ENCODE assay signal across 19 cellular contexts in the genomic region with DNA sequence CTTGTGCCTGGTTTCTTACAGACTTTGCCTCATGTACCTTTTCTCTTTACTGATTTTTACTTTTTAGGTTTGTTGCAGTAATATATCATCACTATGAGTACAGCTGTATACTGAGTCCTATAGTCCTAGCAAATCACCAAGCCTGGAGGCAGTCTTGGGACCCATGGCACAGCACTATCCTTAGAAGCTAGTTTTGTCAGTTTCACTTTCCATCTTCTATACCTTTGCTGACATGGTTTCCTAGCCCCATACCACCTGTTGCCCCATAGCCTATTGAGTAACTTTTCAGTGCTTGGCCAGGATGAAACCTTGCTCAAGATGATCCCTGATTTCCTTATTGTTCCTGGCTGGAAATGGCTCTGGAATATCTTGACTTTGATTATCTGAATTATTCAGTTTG.
DNase-seq lines count a peak whose midpoint lies in the region; ATAC-seq, FAIRE-seq and TF ChIP-seq lines count a peak whose summit lies in the region.
"Had no signal": no experiment of that assay in that cellular context is flagged by ENCODE, and none has a peak within 500 bp of the region (broad histone marks: within the 10 kb centered on the region; RNA-seq: fewer than 3 reads in every experiment).

No MANE protein-coding gene starts in this region.

- FAIRE-seq in urothelium cell line (lab: Jason Lieb, UNC), result no peak
- FAIRE-seq: A549 had no signal

- DNase-seq in left cardiac atrium (no peak), Right ventricle myocardium superior (no peak), mesenchymal stem cell (no peak), urothelium cell line (ENCODE audit: low spot score) (peak; percentile 1), NCI-H187 treated with DMSO at 0.1 percent for 48 hours (lab: John Stamatoyannopoulos, UW) (no peak), GM13977 (ENCODE audit: low spot score) (no peak), immature natural killer cell (no peak)
- DNase-seq: activated B cell treated with CpG ODN at 0.5 μM for 24 hours; activated CD4-positive, alpha-beta memory T cell treated with anti-CD3 and anti-CD28 coated beads, Interleukin-2, amount 10 ng/mL, durations not matched to agents 7 days and 5 days; activated T-cell treated with anti-CD3 and anti-CD28 coated beads for 4 hours; cerebellar nuclear complex; effector CD8-positive, alpha-beta T cell; HFFc6; NCI-H1694; NCI-H774 had no signal

- no peak overlapping the region for H3K4me3 Mint-ChIP-seq in immature natural killer cell
- H3K4me3 Mint-ChIP-seq: activated B cell treated with CpG ODN at 0.5 μM for 24 hours; activated CD4-positive, alpha-beta memory T cell treated with anti-CD3 and anti-CD28 coated beads, Interleukin-2, amount 10 ng/mL, durations not matched to agents 7 days and 5 days; HFFc6 had no signal

- H3K9me3 ChIP-seq in mesenchymal stem cell (ENCODE audit: control insufficient read depth, low read length), result no peaks in the 10 kb centered on the region
- H3K9me3 ChIP-seq: A549, neutrophil had no signal

- no peak overlapping the region for H2BK5ac ChIP-seq in mesenchymal stem cell (ENCODE audit: low read depth, low read length, poor library complexity, severe bottlenecking)

- no peaks in the 10 kb centered on the region for H3K4me1 ChIP-seq in mesenchymal stem cell (ENCODE audit: control insufficient read depth, insufficient read depth, low read depth, low read length)
- H3K4me1 ChIP-seq: A549 had no signal

- peak overlapping the region in 1 of 2 experiments; percentile 49 for H3K4me3 ChIP-seq in mesenchymal stem cell (ENCODE audit: insufficient read depth in 1 of 2, low read depth in 1 of 2, low read length in 2 of 2)
- H3K4me3 ChIP-seq: A549 had no signal

- no peak overlapping the region for H3K4me2 ChIP-seq in mesenchymal stem cell (ENCODE audit: low read length, poor library complexity, severe bottlenecking)
- H3K4me2 ChIP-seq: A549 had no signal

- in situ Hi-C loops in GM13977 (cut with MboI; ENCODE audit: low pct_unique_long_range_greater_than_20kb, low sequenced_read_pairs, unreplicated experiment), result no loop called here

- TF ChIP-seq CTCF in VCaP (conservative IDR thresholded peaks at IDR 0.05) (no peak), GM13977 (IDR thresholded peaks at IDR 0.05; ENCODE audit: extremely low read depth, insufficient read depth, missing control alignments) (no peak)

- H3K27me3 ChIP-seq in mesenchymal stem cell (ENCODE audit: control insufficient read depth in 1 of 2, insufficient read depth in 1 of 2, low read length in 2 of 2), result peaks cover 0 to 26% of the 10 kb centered on the region in 2 experiments
- H3K27me3 ChIP-seq: neutrophil had no signal

- peak overlapping the region in 1 of 2 experiments; percentile 40 for H2BK12ac ChIP-seq in mesenchymal stem cell (ENCODE audit: low read length in 2 of 2)

- H2BK120ac ChIP-seq in mesenchymal stem cell (ENCODE audit: low read depth, low read length), result no peak overlapping the region

- H3K36me3 ChIP-seq in mesenchymal stem cell (ENCODE audit: control insufficient read depth in 1 of 2, insufficient read depth in 2 of 2, low read depth in 1 of 2, low read length in 2 of 2), result no peaks in the 10 kb centered on the region
- H3K36me3 ChIP-seq: neutrophil had no signal

- H3K27ac Mint-ChIP-seq in immature natural killer cell, result no peak overlapping the region
- H3K27ac Mint-ChIP-seq: activated B cell treated with CpG ODN at 0.5 μM for 24 hours; activated CD4-positive, alpha-beta memory T cell treated with anti-CD3 and anti-CD28 coated beads, Interleukin-2, amount 10 ng/mL, durations not matched to agents 7 days and 5 days; HFFc6 had no signal

- peak; percentile 8 to 21 for ATAC-seq in left cardiac atrium
- no peak for ATAC-seq in Right ventricle myocardium superior (ENCODE audit: poor library complexity)
- ATAC-seq: A549, left lobe of liver had no signal

- H3K79me1 ChIP-seq in mesenchymal stem cell (replicated peaks; ENCODE audit: low read length, poor library complexity, severe bottlenecking), result no peaks in the 10 kb centered on the region

- H3K9me3 Mint-ChIP-seq in immature natural killer cell, result peaks cover 0 to 43% (median 19%) of the 10 kb centered on the region in 6 donors

- no peak overlapping the region for H4K91ac ChIP-seq in mesenchymal stem cell (ENCODE audit: low read length)

- no peak overlapping the region for H2BK15ac ChIP-seq in mesenchymal stem cell (ENCODE audit: low read depth, poor library complexity, severe bottlenecking)

- H3K9ac ChIP-seq in mesenchymal stem cell (ENCODE audit: low read length), result no peak overlapping the region

- no peak overlapping the region for H3K23ac ChIP-seq in mesenchymal stem cell (ENCODE audit: low read length in 2 of 2)

- intact Hi-C loops in left cardiac atrium (cut with DNase I), result no loop called here
- intact Hi-C loops in Right ventricle myocardium superior (cut with DNase I), result no loop called here

- H3K27ac ChIP-seq in VCaP (peak overlapping the region; percentile 76), mesenchymal stem cell (ENCODE audit: low read length, poor library complexity, severe bottlenecking) (peak overlapping the region; percentile 43)
- H3K27ac ChIP-seq: A549, neutrophil had no signal

- no peak overlapping the region for H2AFZ ChIP-seq in mesenchymal stem cell (ENCODE audit: low read depth, low read length)

- no peak overlapping the region for H3K14ac ChIP-seq in mesenchymal stem cell (ENCODE audit: low read length in 2 of 2)

- H3K4ac ChIP-seq in mesenchymal stem cell (ENCODE audit: low read depth in 1 of 2, low read length in 2 of 2), result no peak overlapping the region

- peaks cover 0 to 5% (median 0%) of the 10 kb centered on the region in 3 donors for H3K36me3 Mint-ChIP-seq in immature natural killer cell

- H3K18ac ChIP-seq in mesenchymal stem cell (ENCODE audit: low read depth in 1 of 2, low read length in 2 of 2), result peak overlapping the region in 1 of 2 experiments; percentile 76

- H3K4me1 Mint-ChIP-seq in immature natural killer cell, result no peaks in the 10 kb centered on the region
- H3K4me1 Mint-ChIP-seq: activated B cell treated with CpG ODN at 0.5 μM for 24 hours; activated CD4-positive, alpha-beta memory T cell treated with anti-CD3 and anti-CD28 coated beads, Interleukin-2, amount 10 ng/mL, durations not matched to agents 7 days and 5 days had no signal

- H4K8ac ChIP-seq in mesenchymal stem cell (ENCODE audit: low read length), result no peak overlapping the region

- no peak overlapping the region for H2AK5ac ChIP-seq in mesenchymal stem cell (ENCODE audit: low read length, severe bottlenecking)

- peaks cover 0 to 6% (median 0%) of the 10 kb centered on the region in 3 donors for H3K27me3 Mint-ChIP-seq in immature natural killer cell (ENCODE audit: low read depth in 3 of 3)
- H3K27me3 Mint-ChIP-seq: activated B cell treated with CpG ODN at 0.5 μM for 24 hours; activated CD4-positive, alpha-beta memory T cell treated with anti-CD3 and anti-CD28 coated beads, Interleukin-2, amount 10 ng/mL, durations not matched to agents 7 days and 5 days had no signal
